ENCODE assay signal across 18 cellular contexts in genomic region chr3:150729682-150730360, GRCh38. TPM values are rescaled to one million over a fixed set of nuclear protein-coding genes. Genes with fewer than 3 reads are reported as not detected.
DNase-seq lines count a peak whose midpoint lies in the region; ATAC-seq, FAIRE-seq and TF ChIP-seq lines count a peak whose summit lies in the region.
"Had no signal": no experiment of that assay in that cellular context is flagged by ENCODE, and none has a peak within 500 bp of the region (broad histone marks: within the 10 kb centered on the region; RNA-seq: fewer than 3 reads in every experiment).

No MANE protein-coding gene starts in this region.

- H3K4me2 ChIP-seq in HepG2 (ENCODE audit: low read depth, low read length) (no peak overlapping the region), K562 (ENCODE audit: insufficient read depth, low read length) (peak overlapping the region; percentile 79)
- H3K4me2 ChIP-seq: BLaER1 treated with 17β-estradiol and CSF1 and Interleukin-3, amounts not matched to agents 10 nM and 100 nM; GM23338 had no signal

- no peaks in the 10 kb centered on the region for H3K9me3 ChIP-seq in right lobe of liver
- no peaks in the 10 kb centered on the region for H3K9me3 ChIP-seq in HepG2 (ENCODE audit: low read length)
- H3K9me3 ChIP-seq in T-helper 17 cell (ENCODE audit: control insufficient read depth, low read length, poor library complexity, severe bottlenecking): no peaks in the 10 kb centered on the region
- no peaks in the 10 kb centered on the region for H3K9me3 ChIP-seq in K562 (replicated peaks; ENCODE audit: control insufficient read depth, insufficient read depth, low read depth, low read length)
- no peaks in the 10 kb centered on the region for H3K9me3 ChIP-seq in endodermal cell (ENCODE audit: control insufficient read depth, low read length)
- H3K9me3 ChIP-seq: BLaER1 treated with 17β-estradiol and CSF1 and Interleukin-3, amounts not matched to agents 10 nM and 100 nM had no signal

- TF ChIP-seq EP300 in HepG2 (IDR thresholded peaks at IDR 0.05; ENCODE audit: low read depth in 2 of 2, low read length in 2 of 2) (no peak), HepG2 (CRISPR knock-in tag; IDR thresholded peaks at IDR 0.05; ENCODE audit: borderline replicate concordance) (no peak), K562 (IDR thresholded peaks at IDR 0.05; ENCODE audit: low read length) (peak; percentile 94)

- H3K36me3 Mint-ChIP-seq in T-helper 17 cell (ENCODE audit: low read depth): peaks cover 4% of the 10 kb centered on the region
- no peaks in the 10 kb centered on the region for H3K36me3 Mint-ChIP-seq in endodermal cell (ENCODE audit: low read depth)

- no peaks in the 10 kb centered on the region for H3K27me3 ChIP-seq in right lobe of liver
- no peaks in the 10 kb centered on the region for H3K27me3 ChIP-seq in HepG2 (ENCODE audit: control insufficient read depth in 1 of 2, insufficient read depth in 2 of 2, low read length in 2 of 2)
- no peaks in the 10 kb centered on the region for H3K27me3 ChIP-seq in K562 (ENCODE audit: control insufficient read depth in 2 of 2, insufficient read depth in 2 of 2, low read length in 2 of 2)
- H3K27me3 ChIP-seq in endodermal cell (ENCODE audit: control insufficient read depth, insufficient read depth, low read length, poor library complexity, severe bottlenecking): no peaks in the 10 kb centered on the region
- H3K27me3 ChIP-seq: BLaER1 treated with 17β-estradiol and CSF1 and Interleukin-3, amounts not matched to agents 10 nM and 100 nM had no signal

- no peak overlapping the region for H3K9ac ChIP-seq in HepG2 (ENCODE audit: insufficient read depth, low read depth, low read length)
- H3K9ac ChIP-seq in K562 (ENCODE audit: insufficient read depth in 1 of 2, low read depth in 2 of 2, low read length in 2 of 2): peak overlapping the region; percentile 2 to 73; a peak in 3 of 4 replicates
- no peak overlapping the region for H3K9ac ChIP-seq in endodermal cell (ENCODE audit: extremely low read depth, low read length, poor library complexity, severe bottlenecking)
- H3K9ac ChIP-seq: BLaER1 treated with 17β-estradiol and CSF1 and Interleukin-3, amounts not matched to agents 10 nM and 100 nM had no signal

- H3K27ac Mint-ChIP-seq in T-helper 17 cell (no peak overlapping the region), endodermal cell (no peak overlapping the region)
- H3K27ac Mint-ChIP-seq: CD4-positive, CD25-positive, alpha-beta regulatory T cell; GM23338; IgD-negative memory B cell had no signal

- peak overlapping the region in 2 of 3 donors; percentile 38 to 76 for H3K27ac ChIP-seq in right lobe of liver
- no peak overlapping the region for H3K27ac ChIP-seq in HepG2 (ENCODE audit: extremely low read length, insufficient read depth, low read length)
- H3K27ac ChIP-seq in K562 (ENCODE audit: extremely low read depth, low read depth, low read length): peak overlapping the region; percentile 94
- no peak overlapping the region for H3K27ac ChIP-seq in substantia nigra (ENCODE audit: low read depth, low read length, poor library complexity, severe bottlenecking)
- H3K27ac ChIP-seq in endodermal cell (ENCODE audit: low read depth, low read length): no peak overlapping the region
- H3K27ac ChIP-seq: BLaER1 treated with 17β-estradiol and CSF1 and Interleukin-3, amounts not matched to agents 10 nM and 100 nM had no signal

- DNase-seq in right lobe of liver (no peak), HepG2 (ENCODE audit: low spot score) (no peak), T-helper 17 cell (no peak), K562 (ENCODE audit: extremely low read depth in 1 of 4, low spot score in 3 of 4) (peak in 2 of 4 experiments; percentile 76 to 87), substantia nigra (lab: John Stamatoyannopoulos, UW) (no peak), T-helper 1 cell (no peak), endodermal cell (no peak)
- DNase-seq: ACHN; CD4-positive, CD25-positive, alpha-beta regulatory T cell; DMS79; H7 had no signal

- H3K4me3 Mint-ChIP-seq in T-helper 17 cell (peak overlapping the region; percentile 19), endodermal cell (no peak overlapping the region)
- H3K4me3 Mint-ChIP-seq: CD4-positive, CD25-positive, alpha-beta regulatory T cell; GM23338; IgD-negative memory B cell had no signal

- H3K27me3 Mint-ChIP-seq in T-helper 17 cell (no peaks in the 10 kb centered on the region), endodermal cell (ENCODE audit: insufficient read depth) (no peaks in the 10 kb centered on the region)
- H3K27me3 Mint-ChIP-seq: CD4-positive, CD25-positive, alpha-beta regulatory T cell; IgD-negative memory B cell had no signal

- intact Hi-C loops in right lobe of liver (cut with DNase I): loop anchor here in 1 of 2 donors (10.0 kb wide), 1 partner anchor 55 kb away; no protein-coding TSS in a partner anchor
- intact Hi-C loops in HepG2 (cut with micrococcal nuclease; ENCODE audit: unreplicated experiment): loop anchor here (10.0 kb wide), 1 partner anchor 325 kb away; the partner anchor contains the start of gene TSC22D2
- intact Hi-C loops in K562 (cut with micrococcal nuclease): loop anchor here (10.0 kb wide), 1 partner anchor 105 kb away; no protein-coding TSS in a partner anchor

- 83% methylated on average over 8 of the region's 9 CpGs for WGBS in right lobe of liver (ENCODE audit: insufficient coverage, low coverage, low lambda C conversion rate, missing lambda C conversion rate)
- WGBS in HepG2 (ENCODE audit: low lambda C conversion rate): 93% methylated on average over 9 of the region's 9 CpGs
- WGBS in K562 (ENCODE audit: insufficient coverage, low coverage, missing lambda C conversion rate): 4% methylated on average over 9 of the region's 9 CpGs
- 91 to 96% methylated on average over 8 to 9 of the region's 9 CpGs for WGBS in endodermal cell (ENCODE audit: insufficient coverage in 1 of 2, insufficient read length in 1 of 2), 2 experiments

- CTCF ChIA-PET in HepG2 (lab: Yijun Ruan, JAX; ENCODE audit: low intra/inter-chr PET ratio, low total read pairs): no interaction called here
- CTCF ChIA-PET in K562 (lab: Yijun Ruan, JAX; ENCODE audit: low intra/inter-chr PET ratio): no interaction called here

- TF ChIP-seq RAD21 in HepG2 (CRISPR knock-in tag; IDR thresholded peaks at IDR 0.05) (no peak), K562 (CRISPR knock-in tag; conservative IDR thresholded peaks at IDR 0.05 in 1 of 2, IDR thresholded peaks at IDR 0.05 in 1 of 2) (no peak)

- TF ChIP-seq CTCF in right lobe of liver (IDR thresholded peaks at IDR 0.05): no peak
- TF ChIP-seq CTCF in HepG2 (CRISPR knock-in tag; IDR thresholded peaks at IDR 0.05): no peak
- TF ChIP-seq CTCF in K562 (IDR thresholded peaks at IDR 0.05 in 2 of 3, conservative IDR thresholded peaks at IDR 0.05 in 1 of 3; ENCODE audit: insufficient read depth in 2 of 3, low read depth in 1 of 3, low read length in 3 of 3): no peak
- TF ChIP-seq CTCF in endodermal cell (conservative IDR thresholded peaks at IDR 0.05): no peak

- POLR2A ChIA-PET in HepG2 (lab: Yijun Ruan, JAX): interaction anchor here (1.9 kb wide), 1 partner anchor 32 kb away, joined by 5 read pairs; no protein-coding TSS in a partner anchor
- POLR2A ChIA-PET in K562 (lab: Yijun Ruan, JAX): interaction anchor here (0.6 to 1.9 kb wide), 10 partner anchors 14 to 321 kb away, joined by 3 to 6 read pairs (median 4); no protein-coding TSS in a partner anchor

- H3K4me1 Mint-ChIP-seq in T-helper 17 cell (peaks cover 6% of the 10 kb centered on the region), endodermal cell (peaks cover 25% of the 10 kb centered on the region)

- TF ChIP-seq POLR2A in right lobe of liver (IDR thresholded peaks at IDR 0.05) (no peak), HepG2 (IDR thresholded peaks at IDR 0.05; ENCODE audit: insufficient read depth in 1 of 2, low read depth in 2 of 2, low read length in 2 of 2) (no peak), K562 (conservative IDR thresholded peaks at IDR 0.05) (no peak)

- no peak overlapping the region for H3K4me3 ChIP-seq in right lobe of liver
- H3K4me3 ChIP-seq in HepG2 (replicated peaks in 1 of 3; ENCODE audit: insufficient read depth in 1 of 3, low read depth in 2 of 3, low read length in 3 of 3): no peak overlapping the region
- H3K4me3 ChIP-seq in K562: no peak overlapping the region
- H3K4me3 ChIP-seq in endodermal cell (ENCODE audit: low read length): no peak overlapping the region
- H3K4me3 ChIP-seq: BLaER1 treated with 17β-estradiol and CSF1 and Interleukin-3, amounts not matched to agents 10 nM and 100 nM; GM12878; GM23338 had no signal

- BruUV-seq in HepG2 (replicated peaks; lab: Mats Ljungman, UMichigan) (no TSS peak), K562 (replicated peaks; lab: Mats Ljungman, UMichigan) (no TSS peak)

- ATAC-seq in right lobe of liver (no peak), HepG2 (no peak), T-helper 17 cell (no peak), K562 (peak; percentile 16)
- ATAC-seq: GM12878, GM23338 had no signal

- H3K36me3 ChIP-seq in right lobe of liver (no peaks in the 10 kb centered on the region), HepG2 (replicated peaks in 1 of 2; ENCODE audit: control insufficient read depth in 1 of 2, insufficient read depth in 2 of 2, low read length in 2 of 2) (no peaks in the 10 kb centered on the region), K562 (ENCODE audit: control insufficient read depth, insufficient read depth, low read length) (no peaks in the 10 kb centered on the region), endodermal cell (ENCODE audit: control insufficient read depth, insufficient read depth, low read length) (no peaks in the 10 kb centered on the region)
- H3K36me3 ChIP-seq: BLaER1 treated with 17β-estradiol and CSF1 and Interleukin-3, amounts not matched to agents 10 nM and 100 nM had no signal

- no peaks in the 10 kb centered on the region for H3K9me1 ChIP-seq in K562 (ENCODE audit: control insufficient read depth, insufficient read depth, low read length)

- in situ Hi-C loops in HepG2 (cut with HindIII; ENCODE audit: extremely low pct_ligation_motif_present, low pct_unique_long_range_greater_than_20kb) (loop anchor here (10.0 kb wide), 2 partner anchors 45 to 135 kb away; no protein-coding TSS in a partner anchor), K562 (cut with MboI) (loop anchor here (10.0 kb wide), 1 partner anchor 115 kb away; no protein-coding TSS in a partner anchor)

- H3K4me1 ChIP-seq in right lobe of liver: peaks cover 0 to 46% (median 16%) of the 10 kb centered on the region in 4 donors
- peaks cover 72% of the 10 kb centered on the region for H3K4me1 ChIP-seq in HepG2 (ENCODE audit: insufficient read depth, low read length)
- H3K4me1 ChIP-seq in K562 (replicated peaks in 1 of 2; ENCODE audit: control insufficient read depth in 2 of 2, insufficient read depth in 2 of 2, low read length in 2 of 2): peaks cover 46 to 80% of the 10 kb centered on the region in 2 experiments
- H3K4me1 ChIP-seq in endodermal cell (ENCODE audit: control insufficient read depth, insufficient read depth, low read length): peaks cover 2% of the 10 kb centered on the region

- no peaks in the 10 kb centered on the region for H4K20me1 ChIP-seq in HepG2 (ENCODE audit: insufficient read depth, low read length)
- no peaks in the 10 kb centered on the region for H4K20me1 ChIP-seq in K562 (replicated peaks; ENCODE audit: control insufficient read depth, insufficient read depth, low read length)
- H4K20me1 ChIP-seq: BLaER1 treated with 17β-estradiol and CSF1 and Interleukin-3, amounts not matched to agents 10 nM and 100 nM had no signal

- FAIRE-seq in HepG2 (lab: Jason Lieb, UNC): no peak
- FAIRE-seq in K562 (lab: Jason Lieb, UNC): peak; percentile 85
- FAIRE-seq: GM12878, GM18507 had no signal

- no peak overlapping the region for H2AFZ ChIP-seq in HepG2 (ENCODE audit: low read length)
- H2AFZ ChIP-seq in K562 (ENCODE audit: low read depth, low read length): peak overlapping the region; percentile 84
- H2AFZ ChIP-seq: GM23338 had no signal

- H3K79me2 ChIP-seq in HepG2 (ENCODE audit: insufficient read depth, low read length) (no peaks in the 10 kb centered on the region), K562 (ENCODE audit: control insufficient read depth, insufficient read depth, low read length) (no peaks in the 10 kb centered on the region)

- H3K9me3 Mint-ChIP-seq in endodermal cell: no peaks in the 10 kb centered on the region
- H3K9me3 Mint-ChIP-seq: CD4-positive, CD25-positive, alpha-beta regulatory T cell; GM23338; IgD-negative memory B cell had no signal

RNA-seq across cellular contexts. Expression of gene ERICH6, which starts 26.1 kb away (rescaled TPM):
- total RNA-seq in right lobe of liver: under 1 TPM in 1 of 6 experiments, not detected in 5; 0.49 TPM
- not detected in 2 replicates for total RNA-seq in HepG2 (2016; rRNA removed; fragmentation: Illumina TruSeq; extraction: Trizol)
- 0.18 TPM in 1 of 2 replicates, not detected in the other for total RNA-seq in HepG2 (2016; cell fraction: cytosol; rRNA removed; fragmentation: Illumina TruSeq; extraction: Trizol; ENCODE audit: low read depth)
- 0.09 TPM in 1 of 2 replicates, not detected in the other for total RNA-seq in HepG2 (2016; cell fraction: insoluble cytoplasmic fraction; rRNA removed; fragmentation: Illumina TruSeq; extraction: Trizol)
- total RNA-seq in HepG2 (2016; cell fraction: membrane; rRNA removed; fragmentation: Illumina TruSeq; extraction: Trizol): 0.15 TPM in 1 of 2 replicates, not detected in the other
- 0.28 TPM in 1 of 2 replicates, not detected in the other for total RNA-seq in HepG2 (2016; cell fraction: nucleus; rRNA removed; fragmentation: Illumina TruSeq; extraction: Trizol)
- 0.03 TPM in 1 of 2 replicates, not detected in the other for polyA plus RNA-seq in HepG2 (2011; rRNA removed)
- polyA plus RNA-seq in HepG2 (2011; cell fraction: cytosol; rRNA removed): 0.03 and 0.18 TPM in 2 replicates
- 0.10 and 0.48 TPM in 2 replicates for polyA plus RNA-seq in HepG2 (2011; cell fraction: nucleus; rRNA removed)
- polyA plus RNA-seq in HepG2 (2012): 0.15 TPM in 1 of 2 replicates, not detected in the other
- polyA plus RNA-seq in HepG2 (2016; cell fraction: cytosol; fragmentation: Illumina TruSeq; extraction: Trizol; ENCODE audit: low read depth): not detected in 2 replicates
- not detected in 2 replicates for polyA plus RNA-seq in HepG2 (2016; cell fraction: insoluble cytoplasmic fraction; fragmentation: Illumina TruSeq; extraction: Trizol; ENCODE audit: low read depth)
- polyA plus RNA-seq in HepG2 (2016; cell fraction: membrane; fragmentation: Illumina TruSeq; extraction: Trizol; ENCODE audit: low read depth): not detected in 2 replicates
- polyA plus RNA-seq in HepG2 (2016; cell fraction: nucleus; fragmentation: Illumina TruSeq; extraction: Trizol; ENCODE audit: insufficient read depth, low read depth): not detected in 2 replicates
- 0.09 and 0.32 TPM in 2 replicates for polyA minus RNA-seq in HepG2 (2011; rRNA and poly(A)+ RNA removed; ENCODE audit: low replicate concordance)
- polyA minus RNA-seq in HepG2 (2011; cell fraction: cytosol; rRNA and poly(A)+ RNA removed): 0.30 TPM in 1 of 2 replicates, not detected in the other
- 0.26 and 0.50 TPM in 2 replicates for polyA minus RNA-seq in HepG2 (2011; cell fraction: nucleus; rRNA and poly(A)+ RNA removed)
- 1 to 10 TPM in 1 of 2 donors, under 1 TPM in 1; 0.92 to 1.6 TPM for total RNA-seq in T-helper 17 cell
- 0.14 TPM in 1 of 2 replicates, not detected in the other for total RNA-seq in K562 (2011; cell fraction: chromatin; rRNA removed; ENCODE audit: low replicate concordance)
- not detected in 2 replicates for total RNA-seq in K562 (2011; cell fraction: nucleolus; rRNA removed)
- total RNA-seq in K562 (2011; cell fraction: nucleoplasm; rRNA removed): not detected in 2 replicates
- total RNA-seq in K562 (2014; rRNA removed): not detected in 2 replicates
- total RNA-seq in K562 (2014; rRNA removed; fragmentation: Illumina TruSeq; extraction: Trizol): not detected in 2 replicates
- not detected in 2 replicates for total RNA-seq in K562 (2015; rRNA removed; fragmentation: Illumina TruSeq; extraction: Trizol)
- total RNA-seq in K562 (2021): not detected in 2 replicates
- not detected in 2 replicates for polyA plus RNA-seq in K562 (2011; rRNA removed)
- not detected in 2 replicates for polyA plus RNA-seq in K562 (2011; cell fraction: cytosol; rRNA removed)
- not detected in 2 replicates for polyA plus RNA-seq in K562 (2011; cell fraction: nucleus; rRNA removed)
- not detected in 2 replicates for polyA plus RNA-seq in K562 (2012)
- polyA plus RNA-seq in K562 (2014; fragmentation: Illumina TruSeq; extraction: Trizol): not detected in 2 replicates
- polyA plus RNA-seq in K562 (2014; fragmentation: Nextera tagmentation; extraction: Ambion mirVana): not detected
- polyA plus RNA-seq in K562 (2014; rRNA removed): not detected in 2 replicates
- not detected in 2 replicates for polyA minus RNA-seq in K562 (2011; rRNA and poly(A)+ RNA removed)
- not detected in 2 replicates for polyA minus RNA-seq in K562 (2011; cell fraction: cytosol; rRNA and poly(A)+ RNA removed)
- 0.13 TPM in 1 of 2 replicates, not detected in the other for polyA minus RNA-seq in K562 (2011; cell fraction: nucleus; rRNA and poly(A)+ RNA removed)
- total RNA-seq in endodermal cell: under 1 TPM in 1 of 2 donors, not detected in 1; 0.42 TPM
- not detected for polyA plus RNA-seq in endodermal cell (2013, experiment 1 of 2)
- polyA plus RNA-seq in endodermal cell (2013, experiment 2 of 2): not detected
- total RNA-seq: A172; CD4-positive, CD25-positive, alpha-beta regulatory T cell; G401; GM23338 had no signal

RNA-seq across cellular contexts. Expression of gene SIAH2, which starts 33.1 kb away (rescaled TPM):
- 10 to 100 TPM; 20.5 to 53.0 (median 36.5) TPM for total RNA-seq in right lobe of liver
- total RNA-seq in HepG2 (2016; rRNA removed; fragmentation: Illumina TruSeq; extraction: Trizol): 71.8 and 79.5 TPM in 2 replicates
- 41.9 and 49.0 TPM in 2 replicates for total RNA-seq in HepG2 (2016; cell fraction: cytosol; rRNA removed; fragmentation: Illumina TruSeq; extraction: Trizol; ENCODE audit: low read depth)
- 64.5 and 73.0 TPM in 2 replicates for total RNA-seq in HepG2 (2016; cell fraction: insoluble cytoplasmic fraction; rRNA removed; fragmentation: Illumina TruSeq; extraction: Trizol)
- total RNA-seq in HepG2 (2016; cell fraction: membrane; rRNA removed; fragmentation: Illumina TruSeq; extraction: Trizol): 102 and 124 TPM in 2 replicates
- total RNA-seq in HepG2 (2016; cell fraction: nucleus; rRNA removed; fragmentation: Illumina TruSeq; extraction: Trizol): 38.0 and 42.7 TPM in 2 replicates
- polyA plus RNA-seq in HepG2 (2011; rRNA removed): 117 and 140 TPM in 2 replicates
- 63.7 and 115 TPM in 2 replicates for polyA plus RNA-seq in HepG2 (2011; cell fraction: cytosol; rRNA removed)
- polyA plus RNA-seq in HepG2 (2011; cell fraction: nucleus; rRNA removed): 132 and 149 TPM in 2 replicates
- polyA plus RNA-seq in HepG2 (2012): 62.2 and 69.8 TPM in 2 replicates
- 51.8 and 68.8 TPM in 2 replicates for polyA plus RNA-seq in HepG2 (2016; cell fraction: cytosol; fragmentation: Illumina TruSeq; extraction: Trizol; ENCODE audit: low read depth)
- polyA plus RNA-seq in HepG2 (2016; cell fraction: insoluble cytoplasmic fraction; fragmentation: Illumina TruSeq; extraction: Trizol; ENCODE audit: low read depth): 103 and 110 TPM in 2 replicates
- 106 and 126 TPM in 2 replicates for polyA plus RNA-seq in HepG2 (2016; cell fraction: membrane; fragmentation: Illumina TruSeq; extraction: Trizol; ENCODE audit: low read depth)
- 70.3 and 71.0 TPM in 2 replicates for polyA plus RNA-seq in HepG2 (2016; cell fraction: nucleus; fragmentation: Illumina TruSeq; extraction: Trizol; ENCODE audit: insufficient read depth, low read depth)
- polyA minus RNA-seq in HepG2 (2011; rRNA and poly(A)+ RNA removed; ENCODE audit: low replicate concordance): 134 and 280 TPM in 2 replicates
- polyA minus RNA-seq in HepG2 (2011; cell fraction: cytosol; rRNA and poly(A)+ RNA removed): 79.8 and 91.3 TPM in 2 replicates
- polyA minus RNA-seq in HepG2 (2011; cell fraction: nucleus; rRNA and poly(A)+ RNA removed): 24.6 and 28.0 TPM in 2 replicates
- 10 to 100 TPM; 44.2 to 70.9 TPM for total RNA-seq in T-helper 17 cell
- total RNA-seq in K562 (2011; cell fraction: chromatin; rRNA removed; ENCODE audit: low replicate concordance): 10.4 and 14.0 TPM in 2 replicates
- total RNA-seq in K562 (2011; cell fraction: nucleolus; rRNA removed): 19.2 and 21.1 TPM in 2 replicates
- 14.0 and 17.1 TPM in 2 replicates for total RNA-seq in K562 (2011; cell fraction: nucleoplasm; rRNA removed)
- 39.0 and 52.8 TPM in 2 replicates for total RNA-seq in K562 (2014; rRNA removed)
- total RNA-seq in K562 (2014; rRNA removed; fragmentation: Illumina TruSeq; extraction: Trizol): 22.6 and 23.4 TPM in 2 replicates
- 24.6 and 24.8 TPM in 2 replicates for total RNA-seq in K562 (2015; rRNA removed; fragmentation: Illumina TruSeq; extraction: Trizol)
- total RNA-seq in K562 (2021): 32.9 and 33.6 TPM in 2 replicates
- 34.9 and 37.8 TPM in 2 replicates for polyA plus RNA-seq in K562 (2011; rRNA removed)
- polyA plus RNA-seq in K562 (2011; cell fraction: cytosol; rRNA removed): 51.5 and 163 TPM in 2 replicates
- polyA plus RNA-seq in K562 (2011; cell fraction: nucleus; rRNA removed): 35.1 and 65.2 TPM in 2 replicates
- 19.7 and 22.9 TPM in 2 replicates for polyA plus RNA-seq in K562 (2012)
- polyA plus RNA-seq in K562 (2014; fragmentation: Illumina TruSeq; extraction: Trizol): 26.9 and 34.4 TPM in 2 replicates
- polyA plus RNA-seq in K562 (2014; fragmentation: Nextera tagmentation; extraction: Ambion mirVana): 1 to 10 TPM; 4.8 to 7.5 TPM
- 29.9 and 34.5 TPM in 2 replicates for polyA plus RNA-seq in K562 (2014; rRNA removed)
- polyA minus RNA-seq in K562 (2011; rRNA and poly(A)+ RNA removed): 25.2 and 48.9 TPM in 2 replicates
- 32.4 and 42.9 TPM in 2 replicates for polyA minus RNA-seq in K562 (2011; cell fraction: cytosol; rRNA and poly(A)+ RNA removed)
- polyA minus RNA-seq in K562 (2011; cell fraction: nucleus; rRNA and poly(A)+ RNA removed): 12.4 and 12.8 TPM in 2 replicates
- total RNA-seq in endodermal cell: 10 to 100 TPM; 15.6 to 19.2 TPM
- polyA plus RNA-seq in endodermal cell (2013, experiment 1 of 2): 14.4 TPM
- polyA plus RNA-seq in endodermal cell (2013, experiment 2 of 2): 12.8 TPM

Comparison
In these comparisons a context has a peak if more than half of its experiments do, and no peak if none do; other contexts are left out.
1. H3K27ac ChIP-seq: peak in right lobe of liver (2 of 3) and K562 (single experiment); none in HepG2 (single experiment), substantia nigra (single experiment) and endodermal cell (single experiment).
2. H3K9ac ChIP-seq: peak in K562 (2 of 2); none in HepG2 (single experiment) and endodermal cell (single experiment).